ENCODE assay signal across 11 cellular contexts in the genomic region with DNA sequence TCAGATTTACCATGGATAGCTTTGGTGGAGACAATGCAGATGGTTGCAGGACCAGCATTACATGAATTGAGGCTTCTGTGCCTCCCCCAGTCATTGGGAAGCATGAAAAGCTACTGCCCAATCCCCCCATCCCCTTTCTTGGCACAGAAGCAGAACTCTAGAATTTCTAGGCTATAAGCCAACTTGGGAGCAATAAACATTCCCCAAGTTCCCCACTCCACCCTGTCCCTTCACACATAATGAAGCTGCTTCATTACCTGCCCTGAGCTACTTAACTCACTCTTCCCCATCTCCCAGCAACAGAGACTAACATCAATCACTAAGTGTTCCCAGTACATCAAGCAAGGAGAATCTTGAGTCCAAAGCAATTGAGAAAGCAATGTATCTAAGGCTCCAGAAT.
"Had no signal": no experiment of that assay in that cellular context is flagged by ENCODE, and none has a peak within 500 bp of the region (broad histone marks: within the 10 kb centered on the region; RNA-seq: fewer than 3 reads in every experiment).

No MANE protein-coding gene starts in this region.

- FAIRE-seq: frontal cortex had no signal

- ATAC-seq: activated naive CD8-positive, alpha-beta T cell treated with anti-CD3 and anti-CD28 coated beads, Interleukin-2, amount 50 U/mL, for 24 hours; heart left ventricle had no signal

- H3K27me3 ChIP-seq: ascending aorta, colonic mucosa, heart left ventricle, tibial artery, vagina had no signal

- H3K27ac ChIP-seq: ascending aorta, colonic mucosa, heart left ventricle, tibial artery, vagina had no signal

- DNase-seq: activated CD4-positive, alpha-beta memory T cell treated with anti-CD3 and anti-CD28 coated beads for 36 hours; activated naive CD4-positive, alpha-beta T cell; activated naive CD8-positive, alpha-beta T cell treated with anti-CD3 and anti-CD28 coated beads, Interleukin-2, amount 50 U/mL, for 24 hours; effector CD4-positive, alpha-beta T cell; heart left ventricle; mesenchymal stem cell; tibial artery had no signal

- H3K36me3 ChIP-seq: ascending aorta, colonic mucosa, heart left ventricle, tibial artery, vagina had no signal

- H3K4me3 ChIP-seq: ascending aorta, colonic mucosa, heart left ventricle, tibial artery, vagina had no signal

- H3K9me3 ChIP-seq: ascending aorta, colonic mucosa, heart left ventricle, tibial artery, vagina had no signal
